In the genomic region with DNA sequence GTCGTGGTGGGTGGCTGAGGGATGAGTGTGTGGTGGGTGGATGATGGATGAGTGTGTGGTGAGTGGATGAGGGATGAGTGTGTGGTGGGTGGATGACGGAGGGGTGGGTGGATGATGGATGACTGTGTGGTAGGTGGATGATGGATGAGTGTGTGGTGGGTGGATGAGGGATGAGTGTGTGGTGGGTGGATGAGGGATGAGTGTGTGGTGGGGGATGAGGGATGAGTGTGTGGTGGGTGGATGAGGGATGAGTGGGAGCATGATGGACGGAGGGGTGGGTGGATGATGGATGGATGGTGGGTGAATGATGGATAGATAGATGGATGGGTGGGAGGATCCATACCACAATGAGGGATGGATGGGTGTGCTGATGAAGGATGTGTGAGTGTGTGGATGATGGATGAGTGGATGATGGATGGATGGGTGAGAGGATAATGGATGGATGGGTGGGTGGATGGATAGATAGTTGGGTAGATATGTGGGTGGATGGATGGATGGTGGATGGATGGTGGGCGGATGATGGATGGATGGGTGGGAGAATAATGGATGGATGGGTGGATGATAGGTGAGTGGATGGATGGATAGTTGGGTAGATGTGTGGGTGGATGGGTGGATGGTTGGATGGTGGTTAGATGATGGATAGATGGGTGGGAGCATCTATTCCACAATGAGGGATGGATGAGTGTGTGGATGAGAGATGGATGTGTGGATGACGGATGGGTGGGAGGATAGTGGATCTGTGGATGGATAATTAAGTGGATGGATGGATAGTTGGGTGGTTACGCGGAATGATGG, we compare ENCODE assay signal across 19 cellular contexts.
"Had no signal": no experiment of that assay in that cellular context is flagged by ENCODE, and none has a peak within 500 bp of the region (broad histone marks: within the 10 kb centered on the region; RNA-seq: fewer than 3 reads in every experiment).

No MANE protein-coding gene starts in this region.

- H3K4me1 ChIP-seq: body of pancreas, neural progenitor cell, pancreas, SJSA1, stomach, upper lobe of right lung had no signal

- H3K4me3 ChIP-seq: body of pancreas, heart left ventricle, lung, neural progenitor cell, pancreas, SJSA1, stomach, thoracic aorta, upper lobe of right lung had no signal

- H3K27ac ChIP-seq: body of pancreas, heart left ventricle, neural progenitor cell, pancreas, SJSA1, stomach, thoracic aorta, upper lobe of right lung had no signal

- H3K27me3 ChIP-seq: body of pancreas, heart left ventricle, neural progenitor cell, pancreas, SJSA1, stomach, upper lobe of right lung had no signal

- H3K9me3 Mint-ChIP-seq: activated T-cell treated with anti-CD3 and anti-CD28 coated beads, Interleukin-2, amount 50 U/mL, for 4 hours; central memory CD8-positive, alpha-beta T cell; dendritic cell treated with granulocyte-macrophage colony-stimulating factor and Interleukin-4, amounts not matched to agents 40 ng/mL and 50 ng/mL, for 4 days had no signal

- H3K27ac Mint-ChIP-seq: activated naive CD8-positive, alpha-beta T cell; dendritic cell treated with granulocyte-macrophage colony-stimulating factor and Interleukin-4, amounts not matched to agents 40 ng/mL and 50 ng/mL, for 4 days; neural progenitor cell had no signal

- DNase-seq: activated effector memory CD4-positive, alpha-beta T cell treated with anti-CD3 and anti-CD28 coated beads, Interleukin-2, amount 50 U/mL, for 16 hours; activated T-cell treated with anti-CD3 and anti-CD28 coated beads, Interleukin-2, amount 50 U/mL, for 4 hours; amniotic stem cell; body of pancreas; effector memory CD4-positive, alpha-beta T cell; foreskin melanocyte; heart left ventricle; left cardiac atrium; midbrain; pancreas; stomach; upper lobe of right lung had no signal

- ATAC-seq: body of pancreas, heart left ventricle, left cardiac atrium, pancreas, upper lobe of right lung had no signal

- H3K27me3 Mint-ChIP-seq: activated naive CD8-positive, alpha-beta T cell; central memory CD8-positive, alpha-beta T cell; dendritic cell treated with granulocyte-macrophage colony-stimulating factor and Interleukin-4, amounts not matched to agents 40 ng/mL and 50 ng/mL, for 4 days had no signal

- FAIRE-seq: pancreas had no signal

- H3K36me3 ChIP-seq: neural progenitor cell, pancreas, SJSA1 had no signal

- H3K9me3 ChIP-seq: body of pancreas, heart left ventricle, pancreas, SJSA1, stomach, thoracic aorta, upper lobe of right lung had no signal

- H3K4me3 Mint-ChIP-seq: activated naive CD8-positive, alpha-beta T cell; activated T-cell treated with anti-CD3 and anti-CD28 coated beads, Interleukin-2, amount 50 U/mL, for 4 hours; central memory CD8-positive, alpha-beta T cell; dendritic cell treated with granulocyte-macrophage colony-stimulating factor and Interleukin-4, amounts not matched to agents 40 ng/mL and 50 ng/mL, for 4 days; neural progenitor cell had no signal
